Comparison of ENCODE assay signal across 19 cellular contexts in the genomic region with DNA sequence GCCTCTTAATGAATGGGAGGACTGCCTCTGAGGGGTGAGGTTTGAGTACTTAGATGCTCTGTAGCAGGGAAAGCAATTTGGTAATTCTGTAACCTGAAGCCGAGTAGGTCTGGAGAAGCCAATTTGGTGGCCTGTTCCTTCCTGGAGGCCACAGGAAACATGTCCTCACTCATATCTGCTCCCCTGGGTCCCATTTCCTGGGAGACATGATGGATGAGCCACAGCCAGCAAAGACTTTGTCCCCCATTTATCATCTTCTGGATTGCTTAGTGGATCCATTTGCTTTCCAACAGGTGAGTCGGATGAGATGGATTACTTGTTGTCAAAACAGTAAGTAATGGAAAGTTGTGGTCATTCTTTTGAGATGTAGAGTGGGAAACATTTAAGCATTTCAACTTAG.
"Had no signal": no experiment of that assay in that cellular context is flagged by ENCODE, and none has a peak within 500 bp of the region (broad histone marks: within the 10 kb centered on the region; RNA-seq: fewer than 3 reads in every experiment).

No MANE protein-coding gene starts in this region.

- ATAC-seq: esophagus mucosa; heart left ventricle; left lobe of liver; mucosa of descending colon; naive thymus-derived CD8-positive, alpha-beta T cell had no signal

- H3K27me3 ChIP-seq: heart left ventricle, right atrium auricular region, sigmoid colon, stomach, transverse colon had no signal

- DNase-seq: effector memory CD4-positive, alpha-beta T cell; heart left ventricle; hippocampal formation; islet precursor cell; mammary epithelial cell; mucosa of descending colon; naive thymus-derived CD8-positive, alpha-beta T cell; posterior cingulate gyrus; sigmoid colon; stimulated activated CD4-positive, alpha-beta T cell treated with anti-CD3 and anti-CD28 coated beads, Interleukin-12 subunit alpha, Interleukin-12 subunit beta, amount 100 ng/mL, for 4 hours; stimulated activated naive CD4-positive, alpha-beta T cell; stomach; substantia nigra; transverse colon had no signal

- H3K36me3 ChIP-seq: heart left ventricle, right atrium auricular region, sigmoid colon, stomach, thoracic aorta, transverse colon had no signal

- H3K9me3 ChIP-seq: heart left ventricle, mucosa of descending colon, right atrium auricular region, sigmoid colon, stomach, thoracic aorta, transverse colon had no signal

- H3K4me1 ChIP-seq: right atrium auricular region, sigmoid colon, stomach, transverse colon had no signal

- H3K4me3 ChIP-seq: heart left ventricle, mucosa of descending colon, right atrium auricular region, sigmoid colon, skin epidermis, stomach, thoracic aorta, transverse colon had no signal

- H3K27ac ChIP-seq: heart left ventricle, right atrium auricular region, sigmoid colon, skin epidermis, stomach, thoracic aorta, transverse colon had no signal
